1 cellular context compared by ENCODE assay signal in the genomic region with DNA sequence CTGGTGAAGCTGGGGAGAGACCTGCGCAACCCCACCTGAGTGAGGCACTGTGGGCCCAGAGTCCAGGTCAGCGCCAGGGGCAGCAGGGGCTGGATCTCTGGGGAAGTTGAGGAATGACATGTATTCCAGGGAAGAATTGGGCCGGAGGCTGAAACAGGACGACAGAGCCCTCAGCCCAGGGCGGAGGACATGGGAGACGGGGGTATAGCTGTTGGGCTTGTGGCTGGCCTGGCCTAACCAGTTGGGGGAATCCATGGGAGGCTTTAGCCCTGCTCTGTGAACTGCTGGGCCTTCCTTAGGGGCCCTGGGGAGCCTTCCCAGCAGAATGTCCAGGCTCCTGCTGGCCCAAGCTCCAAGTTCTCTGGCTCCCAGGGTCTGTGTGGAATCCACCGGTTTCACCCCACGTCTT.
TF ChIP-seq lines count a peak whose summit lies in the region.

No MANE protein-coding gene starts in this region.

TF ChIP-seq in K562, 482 proteins besides CTCF, POLR2A, EP300 and RAD21:
- TF ChIP-seq, protein P1, sequence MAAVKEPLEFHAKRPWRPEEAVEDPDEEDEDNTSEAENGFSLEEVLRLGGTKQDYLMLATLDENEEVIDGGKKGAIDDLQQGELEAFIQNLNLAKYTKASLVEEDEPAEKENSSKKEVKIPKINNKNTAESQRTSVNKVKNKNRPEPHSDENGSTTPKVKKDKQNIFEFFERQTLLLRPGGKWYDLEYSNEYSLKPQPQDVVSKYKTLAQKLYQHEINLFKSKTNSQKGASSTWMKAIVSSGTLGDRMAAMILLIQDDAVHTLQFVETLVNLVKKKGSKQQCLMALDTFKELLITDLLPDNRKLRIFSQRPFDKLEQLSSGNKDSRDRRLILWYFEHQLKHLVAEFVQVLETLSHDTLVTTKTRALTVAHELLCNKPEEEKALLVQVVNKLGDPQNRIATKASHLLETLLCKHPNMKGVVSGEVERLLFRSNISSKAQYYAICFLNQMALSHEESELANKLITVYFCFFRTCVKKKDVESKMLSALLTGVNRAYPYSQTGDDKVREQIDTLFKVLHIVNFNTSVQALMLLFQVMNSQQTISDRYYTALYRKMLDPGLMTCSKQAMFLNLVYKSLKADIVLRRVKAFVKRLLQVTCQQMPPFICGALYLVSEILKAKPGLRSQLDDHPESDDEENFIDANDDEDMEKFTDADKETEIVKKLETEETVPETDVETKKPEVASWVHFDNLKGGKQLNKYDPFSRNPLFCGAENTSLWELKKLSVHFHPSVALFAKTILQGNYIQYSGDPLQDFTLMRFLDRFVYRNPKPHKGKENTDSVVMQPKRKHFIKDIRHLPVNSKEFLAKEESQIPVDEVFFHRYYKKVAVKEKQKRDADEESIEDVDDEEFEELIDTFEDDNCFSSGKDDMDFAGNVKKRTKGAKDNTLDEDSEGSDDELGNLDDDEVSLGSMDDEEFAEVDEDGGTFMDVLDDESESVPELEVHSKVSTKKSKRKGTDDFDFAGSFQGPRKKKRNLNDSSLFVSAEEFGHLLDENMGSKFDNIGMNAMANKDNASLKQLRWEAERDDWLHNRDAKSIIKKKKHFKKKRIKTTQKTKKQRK (IDR thresholded peaks at IDR 0.05; ENCODE audit: borderline replicate concordance, low read depth, low read length): no peak
- TF ChIP-seq DPF2 (IDR thresholded peaks at IDR 0.05) (no peak), STAG1 (CRISPR knock-in tag; IDR thresholded peaks at IDR 0.05; ENCODE audit: borderline replicate concordance) (no peak), BHLHE40 (IDR thresholded peaks at IDR 0.05; ENCODE audit: low read length) (no peak)
- TF ChIP-seq, protein P2, sequence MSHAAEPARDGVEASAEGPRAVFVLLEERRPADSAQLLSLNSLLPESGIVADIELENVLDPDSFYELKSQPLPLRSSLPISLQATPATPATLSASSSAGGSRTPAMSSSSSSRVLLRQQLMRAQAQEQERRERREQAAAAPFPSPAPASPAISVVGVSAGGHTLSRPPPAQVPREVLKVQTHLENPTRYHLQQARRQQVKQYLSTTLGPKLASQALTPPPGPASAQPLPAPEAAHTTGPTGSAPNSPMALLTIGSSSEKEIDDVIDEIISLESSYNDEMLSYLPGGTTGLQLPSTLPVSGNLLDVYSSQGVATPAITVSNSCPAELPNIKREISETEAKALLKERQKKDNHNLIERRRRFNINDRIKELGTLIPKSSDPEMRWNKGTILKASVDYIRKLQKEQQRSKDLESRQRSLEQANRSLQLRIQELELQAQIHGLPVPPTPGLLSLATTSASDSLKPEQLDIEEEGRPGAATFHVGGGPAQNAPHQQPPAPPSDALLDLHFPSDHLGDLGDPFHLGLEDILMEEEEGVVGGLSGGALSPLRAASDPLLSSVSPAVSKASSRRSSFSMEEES (CRISPR knock-in tag; IDR thresholded peaks at IDR 0.05): no peak
- TF ChIP-seq, protein P3, sequence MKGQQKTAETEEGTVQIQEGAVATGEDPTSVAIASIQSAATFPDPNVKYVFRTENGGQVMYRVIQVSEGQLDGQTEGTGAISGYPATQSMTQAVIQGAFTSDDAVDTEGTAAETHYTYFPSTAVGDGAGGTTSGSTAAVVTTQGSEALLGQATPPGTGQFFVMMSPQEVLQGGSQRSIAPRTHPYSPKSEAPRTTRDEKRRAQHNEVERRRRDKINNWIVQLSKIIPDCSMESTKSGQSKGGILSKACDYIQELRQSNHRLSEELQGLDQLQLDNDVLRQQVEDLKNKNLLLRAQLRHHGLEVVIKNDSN (CRISPR knock-in tag; IDR thresholded peaks at IDR 0.05): no peak
